Comparison of ENCODE assay signal across 11 cellular contexts in genomic region chr20:36481380-36482043, GRCh38. TPM values are rescaled to one million over a fixed set of nuclear protein-coding genes. Genes with fewer than 3 reads are reported as not detected.
DNase-seq lines count a peak whose midpoint lies in the region; ATAC-seq and TF ChIP-seq lines count a peak whose summit lies in the region.
"Had no signal": no experiment of that assay in that cellular context is flagged by ENCODE, and none has a peak within 500 bp of the region (broad histone marks: within the 10 kb centered on the region; RNA-seq: fewer than 3 reads in every experiment).

No MANE protein-coding gene starts in this region.

- dilution Hi-C loops in IMR-90 (cut with HindIII; ENCODE audit: low sequenced_read_pairs, unreplicated experiment) = no loop called here

- H3K23ac ChIP-seq in IMR-90 (ENCODE audit: low read depth, low read length) = peak overlapping the region; percentile 59

- H2AFZ ChIP-seq in IMR-90 (replicated peaks; ENCODE audit: low read length, poor library complexity) = no peak overlapping the region

- H3K9me1 ChIP-seq in IMR-90 (ENCODE audit: insufficient read depth, low read length) = peaks cover 68% of the 10 kb centered on the region

- H3K27ac Mint-ChIP-seq in naive thymus-derived CD4-positive, alpha-beta T cell = peak overlapping the region in 1 of 9 donors; percentile 9

- no peak for DNase-seq in AG09309 (ENCODE audit: low read depth)
- DNase-seq in IMR-90 = no peak
- DNase-seq in cardiac fibroblast (ENCODE audit: low read depth in 2 of 2) = no peak
- no peak for DNase-seq in naive thymus-derived CD4-positive, alpha-beta T cell
- DNase-seq in CD1c-positive myeloid dendritic cell (ENCODE audit: extremely low spot score) = no peak
- no peak for DNase-seq in ecto neural progenitor cell (ENCODE audit: low spot score)
- no peak for DNase-seq in GM13976 (ENCODE audit: low spot score)
- DNase-seq: CD8-positive, alpha-beta memory T cell; SW 1271 had no signal

- no peak overlapping the region for H4K5ac ChIP-seq in IMR-90 (ENCODE audit: low read depth, low read length)

- no peak overlapping the region for H3K4ac ChIP-seq in IMR-90 (ENCODE audit: low read depth, low read length)

- H3K27me3 Mint-ChIP-seq in naive thymus-derived CD4-positive, alpha-beta T cell = no peaks in the 10 kb centered on the region
- H3K27me3 Mint-ChIP-seq: CD8-positive, alpha-beta memory T cell had no signal

- no peak overlapping the region for H3K9ac ChIP-seq in IMR-90 (ENCODE audit: low read depth, low read length)

- TF ChIP-seq RAD21 in IMR-90 (IDR thresholded peaks at IDR 0.05; ENCODE audit: low read length) = no peak

- H3K9me3 Mint-ChIP-seq in naive thymus-derived CD4-positive, alpha-beta T cell = no peaks in the 10 kb centered on the region
- H3K9me3 Mint-ChIP-seq: CD8-positive, alpha-beta memory T cell had no signal

- TF ChIP-seq POLR2A in IMR-90 (IDR thresholded peaks at IDR 0.05; ENCODE audit: low read depth, low read length) = no peak

- peaks cover 16 to 56% (median 44%) of the 10 kb centered on the region in 7 donors for H3K4me1 Mint-ChIP-seq in naive thymus-derived CD4-positive, alpha-beta T cell

- no peak overlapping the region for H3K18ac ChIP-seq in IMR-90 (ENCODE audit: low read depth, low read length)

- H2AK5ac ChIP-seq in IMR-90 (ENCODE audit: low read depth, low read length) = peak overlapping the region; percentile 40; the same call in 1 of the 2 replicates

- H3K14ac ChIP-seq in IMR-90 (replicated peaks; ENCODE audit: low read depth, low read length) = no peak overlapping the region

- no peak for ATAC-seq in IMR-90 (ENCODE audit: low read depth)
- ATAC-seq in naive thymus-derived CD4-positive, alpha-beta T cell = peak; percentile 22
- ATAC-seq in HG03175 (IDR thresholded peaks at IDR 0.05; ENCODE audit: unreplicated experiment) = no peak

- no peaks in the 10 kb centered on the region for H3K27me3 ChIP-seq in IMR-90 (ENCODE audit: control insufficient read depth, insufficient read depth, low read length)
- no peaks in the 10 kb centered on the region for H3K27me3 ChIP-seq in naive thymus-derived CD4-positive, alpha-beta T cell (ENCODE audit: control insufficient read depth in 2 of 2, insufficient read depth in 2 of 2, low read length in 2 of 2)
- H3K27me3 ChIP-seq: tibial nerve had no signal

- no peak overlapping the region for H2BK20ac ChIP-seq in IMR-90 (ENCODE audit: low read depth, low read length)

- no peak overlapping the region for H3K4me2 ChIP-seq in IMR-90 (ENCODE audit: low read depth, low read length)

- no peak overlapping the region for H2BK120ac ChIP-seq in IMR-90 (ENCODE audit: low read depth, low read length)

- 82% methylated on average over 4 of the region's 9 CpGs; no CpG with 5 or more reads in 1 of the 2 experiments for WGBS in IMR-90 (ENCODE audit: extremely low coverage in 2 of 2, insufficient read length in 1 of 2), 2 experiments

- peaks cover 0 to 11% (median 0%) of the 10 kb centered on the region in 5 donors for H3K36me3 Mint-ChIP-seq in naive thymus-derived CD4-positive, alpha-beta T cell

- H4K8ac ChIP-seq in IMR-90 (ENCODE audit: low read depth in 2 of 2, low read length in 2 of 2) = no peak overlapping the region

- H3K4me1 ChIP-seq in IMR-90 (ENCODE audit: control insufficient read depth, insufficient read depth, low read length) = peaks cover 37% of the 10 kb centered on the region
- H3K4me1 ChIP-seq in naive thymus-derived CD4-positive, alpha-beta T cell (ENCODE audit: control insufficient read depth in 2 of 2, insufficient read depth in 2 of 2, low read length in 2 of 2) = peaks cover 4% of the 10 kb centered on the region in 2 donors

- no peak overlapping the region for H2AK9ac ChIP-seq in IMR-90 (replicated peaks; ENCODE audit: low read depth, low read length, poor library complexity)

- peaks cover 30 to 94% of the 10 kb centered on the region in 2 experiments for H3K79me1 ChIP-seq in IMR-90 (ENCODE audit: low read depth in 1 of 2, low read length in 2 of 2)

- no peak overlapping the region for H3K27ac ChIP-seq in IMR-90 (ENCODE audit: insufficient read depth, low read length)
- H3K27ac ChIP-seq in naive thymus-derived CD4-positive, alpha-beta T cell (ENCODE audit: low read depth, low read length) = no peak overlapping the region

- H3K36me3 ChIP-seq in IMR-90 (ENCODE audit: control insufficient read depth, insufficient read depth, low read length) = peaks cover 11% of the 10 kb centered on the region
- peaks cover 0 to 7% (median 0%) of the 10 kb centered on the region in 3 experiments for H3K36me3 ChIP-seq in naive thymus-derived CD4-positive, alpha-beta T cell (ENCODE audit: control insufficient read depth in 2 of 3, insufficient read depth in 3 of 3, low read length in 3 of 3)
- H3K36me3 ChIP-seq: tibial nerve had no signal

- no peak overlapping the region for H2BK15ac ChIP-seq in IMR-90 (ENCODE audit: low read depth, low read length)

- no peak overlapping the region for H2BK5ac ChIP-seq in IMR-90 (ENCODE audit: low read depth, low read length, poor library complexity, severe bottlenecking)

- H3K56ac ChIP-seq in IMR-90 (ENCODE audit: extremely low read depth, insufficient read depth, low read length) = no peak overlapping the region

- no peak overlapping the region for H4K91ac ChIP-seq in IMR-90 (ENCODE audit: insufficient read depth, low read depth, low read length)

- H3K4me3 ChIP-seq in AG09309 (ENCODE audit: control insufficient read depth, low read depth, low read length) = no peak overlapping the region
- no peak overlapping the region for H3K4me3 ChIP-seq in IMR-90 (ENCODE audit: insufficient read depth, low read depth, low read length)
- H3K4me3 ChIP-seq in cardiac fibroblast (replicated peaks in 1 of 2; ENCODE audit: low read depth in 2 of 2, low read length in 2 of 2) = no peak overlapping the region
- no peak overlapping the region for H3K4me3 ChIP-seq in naive thymus-derived CD4-positive, alpha-beta T cell (ENCODE audit: low read length)
- H3K4me3 ChIP-seq: tibial nerve had no signal

- CTCF ChIA-PET in IMR-90 (lab: Yijun Ruan, JAX) = no interaction called here
- CTCF ChIA-PET in naive thymus-derived CD4-positive, alpha-beta T cell (lab: Charles Lee) = interaction anchor here (1.6 kb wide), 1 partner anchor 8 kb away, joined by 4 read pairs; no protein-coding TSS in a partner anchor

- H3K9me3 ChIP-seq in IMR-90 (ENCODE audit: control insufficient read depth, insufficient read depth, low read length) = no peaks in the 10 kb centered on the region
- no peaks in the 10 kb centered on the region for H3K9me3 ChIP-seq in naive thymus-derived CD4-positive, alpha-beta T cell (ENCODE audit: control insufficient read depth in 2 of 3, low read length in 3 of 3)
- H3K9me3 ChIP-seq: tibial nerve had no signal

- H3K4me3 Mint-ChIP-seq in naive thymus-derived CD4-positive, alpha-beta T cell = peak overlapping the region in 1 of 10 donors; percentile 37
- H3K4me3 Mint-ChIP-seq: CD8-positive, alpha-beta memory T cell had no signal

- POLR2A ChIA-PET in IMR-90 (lab: Charles Lee; ENCODE audit: unreplicated experiment) = no interaction called here
- POLR2A ChIA-PET in naive thymus-derived CD4-positive, alpha-beta T cell (lab: Charles Lee) = no interaction called here

- no TSS peak for BruUV-seq in IMR-90 (replicated peaks; lab: Mats Ljungman, UMichigan)

- TF ChIP-seq CTCF in AG09309 (IDR thresholded peaks at IDR 0.05; ENCODE audit: control insufficient read depth, insufficient read depth, low read depth, low read length, missing control alignments) = peak; percentile 8
- TF ChIP-seq CTCF in IMR-90 (conservative IDR thresholded peaks at IDR 0.05; ENCODE audit: low read depth, low read length) = no peak
- peak; percentile 4 for TF ChIP-seq CTCF in cardiac fibroblast (IDR thresholded peaks at IDR 0.05; ENCODE audit: low read depth, low read length)
- no peak for TF ChIP-seq CTCF in GM13976 (IDR thresholded peaks at IDR 0.05; ENCODE audit: borderline replicate concordance, control extremely low read depth, extremely low read depth, insufficient read depth, missing control alignments)

- in situ Hi-C loops in IMR-90 (cut with MboI; ENCODE audit: low sequenced_read_pairs) (no loop called here), GM13976 (cut with MboI; ENCODE audit: low sequenced_read_pairs, unreplicated experiment) (no loop called here)

- peaks cover 96% of the 10 kb centered on the region for H4K20me1 ChIP-seq in IMR-90 (ENCODE audit: insufficient read depth, low read length)

- intact Hi-C loops in IMR-90 (cut with micrococcal nuclease) = no loop called here
- intact Hi-C loops in naive thymus-derived CD4-positive, alpha-beta T cell (cut with micrococcal nuclease) = no loop called here

TF ChIP-seq in IMR-90, 13 proteins besides CTCF, POLR2A, EP300 and RAD21:
- TF ChIP-seq MAZ (IDR thresholded peaks at IDR 0.05; ENCODE audit: borderline replicate concordance, low read depth, low read length) (no peak), CEBPB (IDR thresholded peaks at IDR 0.05; ENCODE audit: low read depth, low read length) (no peak), SMC3 (IDR thresholded peaks at IDR 0.05; ENCODE audit: low read depth, low read length) (no peak), FOS (IDR thresholded peaks at IDR 0.05; ENCODE audit: low read depth, low read length) (no peak), BHLHE40 (IDR thresholded peaks at IDR 0.05; ENCODE audit: low read depth, low read length) (no peak), CHD1 (IDR thresholded peaks at IDR 0.05; ENCODE audit: low read depth, low read length) (no peak), USF2 (IDR thresholded peaks at IDR 0.05; ENCODE audit: low read depth, low read length) (no peak), NFE2L2 (IDR thresholded peaks at IDR 0.05; ENCODE audit: low read depth, low read length) (no peak), MXI1 (IDR thresholded peaks at IDR 0.05; ENCODE audit: borderline replicate concordance, low read depth, low read length) (no peak), RCOR1 (IDR thresholded peaks at IDR 0.05; ENCODE audit: insufficient replicate concordance, low read length) (no peak)
TF ChIP-seq in IMR-90: peak in this region for 0.

RNA-seq across cellular contexts. Expression of gene MYL9, which starts 59.8 kb away (rescaled TPM):
- 90.0 and 97.5 TPM in 2 replicates for total RNA-seq in IMR-90 (2012; rRNA removed)
- polyA plus RNA-seq in IMR-90 (2012; rRNA removed) = 425 and 491 TPM in 2 replicates
- 389 and 526 TPM in 2 replicates for polyA plus RNA-seq in IMR-90 (2012; cell fraction: cytosol; rRNA removed)
- polyA plus RNA-seq in IMR-90 (2012; cell fraction: nucleus; rRNA removed; ENCODE audit: low replicate concordance) = 246 and 255 TPM in 2 replicates
- total RNA-seq in naive thymus-derived CD4-positive, alpha-beta T cell = 1 to 10 TPM in 1 of 5 experiments, under 1 TPM in 2, not detected in 2; 0.29 to 2.4 (median 0.29) TPM
- not detected for polyA plus RNA-seq in naive thymus-derived CD4-positive, alpha-beta T cell
- total RNA-seq: CD8-positive, alpha-beta memory T cell had no signal
- polyA plus RNA-seq: CD8-positive, alpha-beta memory T cell had no signal

Comparison
In these comparisons a context has a peak if more than half of its experiments do, and no peak if none do; other contexts are left out.
1. CTCF ChIP-seq: peak in AG09309 (single experiment) and cardiac fibroblast (single experiment); none in IMR-90 (single experiment) and GM13976 (single experiment).
2. RNA of gene MYL9, which starts 59.8 kb away (total RNA-seq): 90.0 to 97.5 TPM in IMR-90; 0.29 to 2.4 TPM in naive thymus-derived CD4-positive, alpha-beta T cell; every median in the first group is over 10 times any median in the second.